17 cellular contexts compared by ENCODE assay signal in the genomic region with DNA sequence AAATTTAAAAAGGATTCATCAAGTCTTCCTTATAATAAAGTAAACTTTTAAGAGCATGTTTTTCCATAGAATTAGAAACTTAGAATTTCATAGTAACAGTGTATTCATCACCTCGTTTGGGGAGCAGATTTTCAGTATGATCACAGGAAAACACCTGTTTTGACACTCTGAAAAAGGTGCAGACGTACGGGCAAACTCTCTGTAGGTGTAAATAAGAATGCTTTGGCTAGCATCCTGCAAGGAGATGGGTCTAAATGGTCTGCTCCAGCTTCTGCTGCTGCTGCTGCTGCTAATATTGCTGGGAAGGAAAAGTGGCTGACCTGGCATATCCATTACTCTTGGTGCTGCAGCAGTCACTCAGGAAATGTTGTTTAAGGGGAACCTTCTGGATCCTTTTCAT.
DNase-seq lines count a peak whose midpoint lies in the region; ATAC-seq and TF ChIP-seq lines count a peak whose summit lies in the region.
"Had no signal": no experiment of that assay in that cellular context is flagged by ENCODE, and none has a peak within 500 bp of the region (broad histone marks: within the 10 kb centered on the region; RNA-seq: fewer than 3 reads in every experiment).

No MANE protein-coding gene starts in this region.

- peaks cover 75% of the 10 kb centered on the region for H4K20me1 ChIP-seq in OCI-LY3 (ENCODE audit: insufficient read depth, low read length)

- H3K27ac ChIP-seq in OCI-LY3 (ENCODE audit: low read length), result no peak overlapping the region
- peak overlapping the region; percentile 20 for H3K27ac ChIP-seq in effector memory CD4-positive, alpha-beta T cell (ENCODE audit: insufficient read depth, low read length, poor library complexity, severe bottlenecking)
- peak overlapping the region; percentile 80 for H3K27ac ChIP-seq in subcutaneous abdominal adipose tissue (ENCODE audit: low read depth, low read length)

- peak overlapping the region; percentile 67 for H3K27ac Mint-ChIP-seq in activated naive CD4-positive, alpha-beta T cell treated with anti-CD3 and anti-CD28 coated beads, Interleukin-2, amount 10 ng/mL, durations not matched to agents 7 days and 5 days
- H3K27ac Mint-ChIP-seq: T-helper 2 cell treated with Interferon-gamma antibody and Interleukin-4, amounts not matched to agents 5 μg/mL and 100 μg/mL, for 36 hours had no signal

- H3K27me3 ChIP-seq in OCI-LY3 (ENCODE audit: low read depth, low read length), result no peaks in the 10 kb centered on the region
- no peaks in the 10 kb centered on the region for H3K27me3 ChIP-seq in effector memory CD4-positive, alpha-beta T cell (replicated peaks; ENCODE audit: control insufficient read depth, insufficient read depth, low read length, poor library complexity, severe bottlenecking)
- H3K27me3 ChIP-seq in subcutaneous abdominal adipose tissue (ENCODE audit: control insufficient read depth in 5 of 5, insufficient read depth in 4 of 5, low read length in 5 of 5), result no peaks in the 10 kb centered on the region
- H3K27me3 ChIP-seq: dorsolateral prefrontal cortex, stomach had no signal

- peaks cover 74% of the 10 kb centered on the region for H3K4me1 Mint-ChIP-seq in activated naive CD4-positive, alpha-beta T cell treated with anti-CD3 and anti-CD28 coated beads, Interleukin-2, amount 10 ng/mL, durations not matched to agents 7 days and 5 days

- H3K9ac ChIP-seq in OCI-LY3 (ENCODE audit: low read length) (no peak overlapping the region), subcutaneous abdominal adipose tissue (ENCODE audit: low read length in 5 of 5) (peak overlapping the region in 1 of 5 donors; percentile 2)

- no peak overlapping the region for H2AFZ ChIP-seq in OCI-LY3 (ENCODE audit: low read depth, low read length)

- no peak overlapping the region for H3K4me3 Mint-ChIP-seq in activated naive CD4-positive, alpha-beta T cell treated with anti-CD3 and anti-CD28 coated beads, Interleukin-2, amount 10 ng/mL, durations not matched to agents 7 days and 5 days
- H3K4me3 Mint-ChIP-seq: T-helper 2 cell treated with Interferon-gamma antibody and Interleukin-4, amounts not matched to agents 5 μg/mL and 100 μg/mL, for 36 hours had no signal

- H3K4me3 ChIP-seq in OCI-LY3 (ENCODE audit: low read length) (no peak overlapping the region), subcutaneous abdominal adipose tissue (ENCODE audit: low read depth in 1 of 5, low read length in 5 of 5) (no peak overlapping the region)
- H3K4me3 ChIP-seq in effector memory CD4-positive, alpha-beta T cell (ENCODE audit: insufficient read depth, low read depth, low read length, poor library complexity, severe bottlenecking), result no peak overlapping the region
- H3K4me3 ChIP-seq: dorsolateral prefrontal cortex, stomach had no signal

- H3K36me3 ChIP-seq in OCI-LY3 (replicated peaks; ENCODE audit: low read depth, low read length) (peaks cover 23% of the 10 kb centered on the region), subcutaneous abdominal adipose tissue (ENCODE audit: control insufficient read depth in 5 of 5, insufficient read depth in 5 of 5, low read length in 5 of 5) (peaks cover 0 to 8% (median 3%) of the 10 kb centered on the region in 5 donors)
- H3K36me3 ChIP-seq in effector memory CD4-positive, alpha-beta T cell (ENCODE audit: control insufficient read depth, insufficient read depth, low read length), result peaks cover 20% of the 10 kb centered on the region

- peaks cover 60% of the 10 kb centered on the region for H3K36me3 Mint-ChIP-seq in activated naive CD4-positive, alpha-beta T cell treated with anti-CD3 and anti-CD28 coated beads, Interleukin-2, amount 10 ng/mL, durations not matched to agents 7 days and 5 days

- no peak for TF ChIP-seq CTCF in OCI-LY3 (IDR thresholded peaks at IDR 0.05; ENCODE audit: low read depth, low read length)

- H3K4me1 ChIP-seq in OCI-LY3 (ENCODE audit: low read length) (peaks cover 29% of the 10 kb centered on the region), subcutaneous abdominal adipose tissue (ENCODE audit: control insufficient read depth in 5 of 5, insufficient read depth in 5 of 5, low read length in 5 of 5) (peaks cover 3 to 46% (median 30%) of the 10 kb centered on the region in 5 donors)
- peaks cover 42% of the 10 kb centered on the region for H3K4me1 ChIP-seq in effector memory CD4-positive, alpha-beta T cell (ENCODE audit: control insufficient read depth, insufficient read depth, low read length, poor library complexity, severe bottlenecking)

- no peaks in the 10 kb centered on the region for H3K27me3 Mint-ChIP-seq in activated naive CD4-positive, alpha-beta T cell treated with anti-CD3 and anti-CD28 coated beads, Interleukin-2, amount 10 ng/mL, durations not matched to agents 7 days and 5 days

- no peaks in the 10 kb centered on the region for H3K9me3 Mint-ChIP-seq in activated naive CD4-positive, alpha-beta T cell treated with anti-CD3 and anti-CD28 coated beads, Interleukin-2, amount 10 ng/mL, durations not matched to agents 7 days and 5 days
- H3K9me3 Mint-ChIP-seq: T-helper 2 cell treated with Interferon-gamma antibody and Interleukin-4, amounts not matched to agents 5 μg/mL and 100 μg/mL, for 36 hours had no signal

- no peak for DNase-seq in activated naive CD4-positive, alpha-beta T cell treated with anti-CD3 and anti-CD28 coated beads, Interleukin-2, amount 10 ng/mL, durations not matched to agents 7 days and 5 days
- DNase-seq in activated naive CD4-positive, alpha-beta T cell (lab: John Stamatoyannopoulos, UW), result no peak
- no peak for DNase-seq in effector memory CD4-positive, alpha-beta T cell
- DNase-seq in NCI-H510A treated with DMSO at 0.1 percent for 48 hours (lab: John Stamatoyannopoulos, UW) (no peak), GM19238 (ENCODE audit: insufficient read length, low spot score) (no peak)
- DNase-seq: activated effector memory CD4-positive, alpha-beta T cell treated with Interleukin-2 at 50 U/mL for 16 hours; dorsolateral prefrontal cortex; NCI-H1436 treated with DMSO at 0.1 percent for 48 hours; NCI-H2227 treated with DMSO at 0.1 percent for 48 hours; occipital lobe; Right ventricle myocardium superior; small intestine; stomach had no signal

- CTCF ChIA-PET in activated naive CD4-positive, alpha-beta T cell treated with anti-CD3 and anti-CD28 coated beads, Interleukin-2, amount 10 ng/mL, durations not matched to agents 7 days and 5 days (lab: Charles Lee), result interaction anchor here (0.6 to 0.9 kb wide), 2 partner anchors 262 to 1561 kb away, joined by 3 read pairs; no protein-coding TSS in a partner anchor

- H3K4me2 ChIP-seq in OCI-LY3 (ENCODE audit: low read length), result peak overlapping the region; percentile 28

- ATAC-seq in HG03432 (IDR thresholded peaks at IDR 0.05; ENCODE audit: unreplicated experiment), result no peak

- H3K9me3 ChIP-seq in OCI-LY3 (ENCODE audit: insufficient read depth, low read length) (no peaks in the 10 kb centered on the region), subcutaneous abdominal adipose tissue (ENCODE audit: control insufficient read depth in 5 of 5, low read length in 5 of 5) (no peaks in the 10 kb centered on the region)
- H3K9me3 ChIP-seq in effector memory CD4-positive, alpha-beta T cell (ENCODE audit: control insufficient read depth, low read length), result no peaks in the 10 kb centered on the region
- H3K9me3 ChIP-seq: stomach had no signal

- H3K79me2 ChIP-seq in OCI-LY3 (ENCODE audit: low read length), result peaks cover 89% of the 10 kb centered on the region
